16 cellular contexts compared by ENCODE assay signal in the genomic region with DNA sequence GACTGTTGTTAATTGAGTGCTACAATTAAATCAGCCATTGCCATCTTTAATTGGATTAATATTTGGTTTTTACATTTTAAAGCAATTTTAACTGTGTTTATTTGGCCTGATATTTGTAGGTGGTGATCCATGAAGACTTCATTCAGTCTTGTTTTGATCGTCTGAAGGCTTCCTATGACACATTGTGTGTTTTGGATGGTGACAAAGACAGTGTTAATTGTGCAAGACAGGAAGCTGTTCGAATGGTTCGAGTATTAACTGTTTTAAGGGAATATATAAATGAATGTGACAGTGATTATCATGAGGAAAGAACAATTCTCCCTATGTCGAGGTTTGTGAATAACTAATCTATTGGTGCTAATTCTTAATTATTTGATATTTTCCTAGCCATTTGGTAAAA.
"Had no signal": no experiment of that assay in that cellular context is flagged by ENCODE, and none has a peak within 500 bp of the region (broad histone marks: within the 10 kb centered on the region; RNA-seq: fewer than 3 reads in every experiment).

No MANE protein-coding gene starts in this region.

- H3K27ac Mint-ChIP-seq: activated naive CD4-positive, alpha-beta T cell treated with anti-CD3 and anti-CD28 coated beads, Interleukin-2, amount 50 U/mL, for 72 hours; activated T-helper 17 cell treated with anti-CD3 and anti-CD28 coated beads, Interleukin-2, amount 50 U/mL, for 72 hours; mesothelial cell of epicardium had no signal

- ATAC-seq: activated naive CD4-positive, alpha-beta T cell treated with anti-CD3 and anti-CD28 coated beads, Interleukin-2, amount 50 U/mL, for 72 hours; activated T-helper 17 cell treated with anti-CD3 and anti-CD28 coated beads, Interleukin-2, amount 50 U/mL, for 72 hours; gastrocnemius medialis; heart right ventricle; stimulated activated naive CD8-positive, alpha-beta T cell treated with anti-CD3 and anti-CD28 coated beads, Interleukin-15, Interleukin-2, amounts not matched to agents 100 U/mL and 50 U/mL, for 24 hours had no signal

- H3K27me3 ChIP-seq: brain microvascular endothelial cell, gastrocnemius medialis, heart right ventricle, suprapubic skin, upper lobe of left lung had no signal

- H3K27ac ChIP-seq: brain microvascular endothelial cell, heart right ventricle, suprapubic skin, upper lobe of left lung, WERI-Rb-1 had no signal

- H3K27me3 Mint-ChIP-seq: activated T-helper 17 cell treated with anti-CD3 and anti-CD28 coated beads, Interleukin-2, amount 50 U/mL, for 72 hours had no signal

- DNase-seq: activated CD4-positive, alpha-beta T cell treated with anti-CD3 and anti-CD28 coated beads for 4 hours; amniotic stem cell; brain microvascular endothelial cell; gastrocnemius medialis; heart right ventricle; stimulated activated CD4-positive, alpha-beta T cell treated with anti-CD3 and anti-CD28 coated beads, Interleukin-2, amount 100 ng/mL, for 48 hours; stimulated activated CD8-positive, alpha-beta memory T cell treated with anti-CD3 and anti-CD28 coated beads, Interleukin-4, amount 100 ng/mL, for 48 hours; stimulated activated naive CD8-positive, alpha-beta T cell treated with anti-CD3 and anti-CD28 coated beads, Interleukin-15, Interleukin-2, amounts not matched to agents 100 U/mL and 50 U/mL, for 24 hours; T-helper 9 cell; upper lobe of left lung; WERI-Rb-1 had no signal

- H3K9me3 ChIP-seq: gastrocnemius medialis, heart right ventricle, suprapubic skin, upper lobe of left lung had no signal

- H3K4me3 Mint-ChIP-seq: activated T-helper 17 cell treated with anti-CD3 and anti-CD28 coated beads, Interleukin-2, amount 50 U/mL, for 72 hours; mesothelial cell of epicardium; neural crest cell had no signal

- H3K4me1 Mint-ChIP-seq: activated T-helper 17 cell treated with anti-CD3 and anti-CD28 coated beads, Interleukin-2, amount 50 U/mL, for 72 hours; neural crest cell had no signal

- H3K4me1 ChIP-seq: heart right ventricle, suprapubic skin, upper lobe of left lung had no signal

- H3K4me3 ChIP-seq: gastrocnemius medialis, heart right ventricle, suprapubic skin, upper lobe of left lung had no signal

- H3K9me3 Mint-ChIP-seq: activated naive CD4-positive, alpha-beta T cell treated with anti-CD3 and anti-CD28 coated beads, Interleukin-2, amount 50 U/mL, for 72 hours; activated T-helper 17 cell treated with anti-CD3 and anti-CD28 coated beads, Interleukin-2, amount 50 U/mL, for 72 hours had no signal
